1 cellular context compared by ENCODE assay signal in genomic region chr6:31899882-31900722, GRCh38.
TF ChIP-seq lines count a peak whose summit lies in the region.

No MANE protein-coding gene starts in this region.

TF ChIP-seq in K562, 482 proteins besides CTCF, POLR2A, EP300 and RAD21 (continues in another document):
- TF ChIP-seq PHF21A (IDR thresholded peaks at IDR 0.05; ENCODE audit: borderline replicate concordance, low read depth) (no peak), DIDO1 (tag; IDR thresholded peaks at IDR 0.05; ENCODE audit: low read depth) (no peak), KAT2B (IDR thresholded peaks at IDR 0.05; ENCODE audit: low read depth, low read length) (no peak), MBD2 (IDR thresholded peaks at IDR 0.05; ENCODE audit: borderline replicate concordance, low read depth) (0 out of 2 replicates have a peak, but pooled peaks have one; percentile 7), CAMTA2 (CRISPR knock-in tag; conservative IDR thresholded peaks at IDR 0.05) (no peak), SAP30 (IDR thresholded peaks at IDR 0.05; ENCODE audit: borderline replicate concordance, insufficient read depth, low read depth, low read length, poor library complexity, severe bottlenecking) (no peak), L3MBTL2 (IDR thresholded peaks at IDR 0.05) (0 out of 2 replicates have a peak, but pooled peaks have one; percentile 18), SUPT5H (IDR thresholded peaks at IDR 0.05) (0 out of 2 replicates have a peak, but pooled peaks have one; percentile 22), FOXP1 (CRISPR knock-in tag; IDR thresholded peaks at IDR 0.05) (no peak), CBX3 (IDR thresholded peaks at IDR 0.05; ENCODE audit: borderline replicate concordance in 1 of 2, low read length in 2 of 2) (no peak), E2F6 (IDR thresholded peaks at IDR 0.05; ENCODE audit: borderline replicate concordance in 1 of 2, extremely low read depth in 1 of 2, insufficient read depth in 1 of 2, insufficient read length in 1 of 2, low read depth in 1 of 2, low read length in 1 of 2, poor library complexity in 1 of 2, severe bottlenecking in 1 of 2) (peak in 1 of 2 experiments; percentile 20), ZNF318 (IDR thresholded peaks at IDR 0.05; ENCODE audit: borderline replicate concordance in 1 of 2, low read depth in 1 of 2) (no peak), MLLT1 (IDR thresholded peaks at IDR 0.05) (peak in 1 of 2 experiments; percentile 90; a peak in 2 of 4 replicates), PPARD (CRISPR knock-in tag; IDR thresholded peaks at IDR 0.05) (no peak), NFIC (IDR thresholded peaks at IDR 0.05) (0 out of 2 replicates have a peak, but pooled peaks have one; percentile 20), ZBTB33 (CRISPR knock-in tag; IDR thresholded peaks at IDR 0.05) (peak; percentile 99), ZNF740 (CRISPR knock-in tag; IDR thresholded peaks at IDR 0.05) (peak; percentile 46; the same call in 1 of the 2 replicates), ZNF740 (tag; IDR thresholded peaks at IDR 0.05) (no peak), XRCC4 (IDR thresholded peaks at IDR 0.05; ENCODE audit: extremely low read depth, insufficient read depth, insufficient read length) (no peak), PHF20 (IDR thresholded peaks at IDR 0.05; ENCODE audit: partially characterized antibody) (no peak), RBM39 (optimal IDR thresholded peaks at IDR 0.05; ENCODE audit: low read depth, low read length) (no peak), ZNF507 (tag; conservative IDR thresholded peaks at IDR 0.05) (no peak), ZNF707 (CRISPR knock-in tag; conservative IDR thresholded peaks at IDR 0.05) (no peak), CCNT2 (IDR thresholded peaks at IDR 0.05; ENCODE audit: borderline replicate concordance, extremely low read depth, insufficient read length, low read depth, low read length) (peak; percentile 7), VEZF1 (CRISPR knock-in tag; IDR thresholded peaks at IDR 0.05) (no peak; the same call in 1 of the 2 replicates), MAFG (tag; conservative IDR thresholded peaks at IDR 0.05) (no peak), SRSF3 (IDR thresholded peaks at IDR 0.05; ENCODE audit: insufficient read depth, low read length) (no peak), BRF2 (IDR thresholded peaks at IDR 0.05; ENCODE audit: borderline replicate concordance, insufficient read depth, insufficient read length) (no peak), POLR2G (IDR thresholded peaks at IDR 0.05; ENCODE audit: low read depth, low read length) (peak; percentile 53; the same call in 1 of the 2 replicates), BHLHE40 (IDR thresholded peaks at IDR 0.05; ENCODE audit: low read length) (peak; percentile 28; the same call in 1 of the 2 replicates), CLOCK (CRISPR knock-in tag; IDR thresholded peaks at IDR 0.05; ENCODE audit: borderline replicate concordance) (no peak), PHF8 (IDR thresholded peaks at IDR 0.05; ENCODE audit: borderline replicate concordance, low read length) (no peak), SPI1 (IDR thresholded peaks at IDR 0.05; ENCODE audit: borderline replicate concordance, low read depth, low read length) (no peak), NR2F6 (CRISPR knock-in tag; IDR thresholded peaks at IDR 0.05) (no peak), SAFB (IDR thresholded peaks at IDR 0.05; ENCODE audit: borderline replicate concordance, low read depth, low read length) (no peak), E2F8 (IDR thresholded peaks at IDR 0.05; ENCODE audit: low read depth, partially characterized antibody) (no peak)
